In genomic region chr11:129998905-129999304, GRCh38 we compare ENCODE assay signal across 1 cellular context.
TF ChIP-seq lines count a peak whose summit lies in the region.

No MANE protein-coding gene starts in this region.

TF ChIP-seq in liver, 16 proteins besides CTCF, POLR2A, EP300 and RAD21 (continued from another document):
- no peak for TF ChIP-seq REST (IDR thresholded peaks at IDR 0.05)
- no peak for TF ChIP-seq YY1 (IDR thresholded peaks at IDR 0.05)
- no peak for TF ChIP-seq EGR1 (IDR thresholded peaks at IDR 0.05; ENCODE audit: low read depth in 2 of 2)
- TF ChIP-seq ZBTB33 (IDR thresholded peaks at IDR 0.05), result no peak
- TF ChIP-seq HNF4A (conservative IDR thresholded peaks at IDR 0.05), result no peak
- TF ChIP-seq TAF1 (conservative IDR thresholded peaks at IDR 0.05), result no peak
- TF ChIP-seq FOXA1 (IDR thresholded peaks at IDR 0.05), result no peak
- no peak for TF ChIP-seq NR2F2 (IDR thresholded peaks at IDR 0.05)
- no peak for TF ChIP-seq RXRA (IDR thresholded peaks at IDR 0.05)
